Comparison of ENCODE assay signal across 24 cellular contexts in genomic region chr12:18799561-18799960, GRCh38.
DNase-seq lines count a peak whose midpoint lies in the region; ATAC-seq, FAIRE-seq and TF ChIP-seq lines count a peak whose summit lies in the region.
"Had no signal": no experiment of that assay in that cellular context is flagged by ENCODE, and none has a peak within 500 bp of the region (broad histone marks: within the 10 kb centered on the region; RNA-seq: fewer than 3 reads in every experiment).

No MANE protein-coding gene starts in this region.

- H3K4me3 ChIP-seq in PC-3 (ENCODE audit: low read length) (no peak overlapping the region), fibroblast of pulmonary artery (replicated peaks; ENCODE audit: low read depth, low read length) (no peak overlapping the region), sigmoid colon (no peak overlapping the region), kidney (ENCODE audit: low read length in 2 of 2) (peak overlapping the region in 1 of 2 donors; percentile 71), GM23338 (no peak overlapping the region)
- H3K4me3 ChIP-seq: BLaER1, lower lobe of right lung, MG63, PC-9, thoracic aorta had no signal

- H3K9ac ChIP-seq in PC-3 (ENCODE audit: low read length) = no peak overlapping the region
- H3K9ac ChIP-seq in kidney (ENCODE audit: low read length in 2 of 2) = no peak overlapping the region
- H3K9ac ChIP-seq: BLaER1 had no signal

- H3K9me3 ChIP-seq in PC-3 (ENCODE audit: low read length) (no peaks in the 10 kb centered on the region), sigmoid colon (no peaks in the 10 kb centered on the region), kidney (ENCODE audit: control insufficient read depth in 1 of 2, low read length in 2 of 2) (no peaks in the 10 kb centered on the region)
- H3K9me3 ChIP-seq: BLaER1, lower lobe of right lung, MG63, thoracic aorta had no signal

- TF ChIP-seq CTCF in PC-3 (conservative IDR thresholded peaks at IDR 0.05; ENCODE audit: low read depth, low read length) (no peak), fibroblast of pulmonary artery (IDR thresholded peaks at IDR 0.05; ENCODE audit: low read length, missing control alignments) (no peak), sigmoid colon (IDR thresholded peaks at IDR 0.05) (no peak), kidney (IDR thresholded peaks at IDR 0.05; ENCODE audit: borderline replicate concordance, extremely low read depth, insufficient read depth) (no peak), GM23338 (conservative IDR thresholded peaks at IDR 0.05; ENCODE audit: low read depth in 2 of 2) (no peak)

- FAIRE-seq in kidney (lab: Jason Lieb, UNC) = no peak
- FAIRE-seq: G401.6 had no signal

- no peaks in the 10 kb centered on the region for H3K27me3 ChIP-seq in PC-3 (ENCODE audit: low read length)
- no peaks in the 10 kb centered on the region for H3K27me3 ChIP-seq in sigmoid colon
- no peaks in the 10 kb centered on the region for H3K27me3 ChIP-seq in GM23338 (ENCODE audit: insufficient read depth)
- H3K27me3 ChIP-seq: BLaER1, MG63 had no signal

- H3K9me2 ChIP-seq in PC-3 (replicated peaks; ENCODE audit: low read length) = no peaks in the 10 kb centered on the region
- H3K9me2 ChIP-seq in GM23338 (ENCODE audit: insufficient read depth) = no peaks in the 10 kb centered on the region

- H3K79me2 ChIP-seq in PC-3 (ENCODE audit: low read length) = no peaks in the 10 kb centered on the region
- no peaks in the 10 kb centered on the region for H3K79me2 ChIP-seq in GM23338 (replicated peaks; ENCODE audit: insufficient read depth)

- intact Hi-C loops in PC-3 (cut with micrococcal nuclease) = no loop called here
- intact Hi-C loops in sigmoid colon (cut with DNase I) = loop anchor here (2.0 kb wide), 1 partner anchor 37 kb away; no protein-coding TSS in a partner anchor
- intact Hi-C loops in kidney (cut with DNase I) = no loop called here

- peaks cover 7% of the 10 kb centered on the region; the same call in 2 of the 3 replicates for H3K4me1 Mint-ChIP-seq in GM23338
- H3K4me1 Mint-ChIP-seq: stimulated activated naive B cell treated with anti-CD40 and anti-IgM and Interleukin-4, amounts not matched to agents 10 μg/mL and 1 μg/mL and 100 μg/mL, for 72 hours had no signal

- BruUV-seq in PC-3 (replicated peaks; lab: Mats Ljungman, UMichigan) = no TSS peak

- TF ChIP-seq POLR2A in sigmoid colon (IDR thresholded peaks at IDR 0.05) = no peak

- no peaks in the 10 kb centered on the region for H3K36me3 Mint-ChIP-seq in GM23338 (ENCODE audit: low read depth)
- H3K36me3 Mint-ChIP-seq: stimulated activated naive B cell treated with anti-CD40 and anti-IgM and Interleukin-4, amounts not matched to agents 10 μg/mL and 1 μg/mL and 100 μg/mL, for 72 hours had no signal

- no peaks in the 10 kb centered on the region; the same call in 2 of the 3 replicates for H3K9me3 Mint-ChIP-seq in GM23338
- H3K9me3 Mint-ChIP-seq: activated T-cell treated with anti-CD3 and anti-CD28 coated beads, Interleukin-2, amount 50 U/mL, for 4 hours; dendritic cell treated with granulocyte-macrophage colony-stimulating factor and Interleukin-4, amounts not matched to agents 40 ng/mL and 50 ng/mL, for 4 days; H9; stimulated activated naive B cell treated with anti-CD40 and anti-IgM and Interleukin-4, amounts not matched to agents 10 μg/mL and 1 μg/mL and 100 μg/mL, for 72 hours; T-helper 2 cell treated with Interferon-gamma antibody and Interleukin-4, amounts not matched to agents 5 μg/mL and 100 μg/mL, for 36 hours had no signal

- H3K27ac Mint-ChIP-seq in GM23338 = no peak overlapping the region
- H3K27ac Mint-ChIP-seq: activated CD8-positive, alpha-beta T cell treated with anti-CD3 and anti-CD28 coated beads, Interleukin-2, amount 10 ng/mL, durations not matched to agents 7 days and 5 days; dendritic cell treated with granulocyte-macrophage colony-stimulating factor and Interleukin-4, amounts not matched to agents 40 ng/mL and 50 ng/mL, for 4 days; H9; stimulated activated naive B cell treated with anti-CD40 and anti-IgM and Interleukin-4, amounts not matched to agents 10 μg/mL and 1 μg/mL and 100 μg/mL, for 72 hours; T-helper 2 cell treated with Interferon-gamma antibody and Interleukin-4, amounts not matched to agents 5 μg/mL and 100 μg/mL, for 36 hours had no signal

- POLR2A ChIA-PET in PC-3 (lab: Charles Lee; ENCODE audit: unreplicated experiment) = no interaction called here

- H3K36me3 ChIP-seq in PC-3 (ENCODE audit: low read depth, low read length) = no peaks in the 10 kb centered on the region
- no peaks in the 10 kb centered on the region for H3K36me3 ChIP-seq in sigmoid colon
- H3K36me3 ChIP-seq in kidney (ENCODE audit: control insufficient read depth in 1 of 2, insufficient read depth in 2 of 2, low read length in 2 of 2) = no peaks in the 10 kb centered on the region
- H3K36me3 ChIP-seq in GM23338 (ENCODE audit: insufficient read depth) = no peaks in the 10 kb centered on the region
- H3K36me3 ChIP-seq: BLaER1, lower lobe of right lung, MG63, thoracic aorta had no signal

- no peak for TF ChIP-seq EP300 in sigmoid colon (IDR thresholded peaks at IDR 0.05)

- DNase-seq in EL (peak; percentile 43), PC-3 (peak; percentile 11), fibroblast of pulmonary artery (ENCODE audit: low read depth) (peak; percentile 65), sigmoid colon (no peak), kidney (no peak), GM23338 (ENCODE audit: low spot score) (no peak)
- DNase-seq: activated CD4-positive, CD25-positive, alpha-beta regulatory T cell; activated CD8-positive, alpha-beta T cell treated with anti-CD3 and anti-CD28 coated beads, Interleukin-2, amount 10 ng/mL, durations not matched to agents 7 days and 5 days; activated naive CD4-positive, alpha-beta T cell treated with anti-CD3 and anti-CD28 coated beads, Interleukin-2, amount 50 U/mL, for 16 hours; activated T-cell treated with anti-CD3 and anti-CD28 coated beads, Interleukin-2, amount 50 U/mL, for 4 hours; H9; lower lobe of right lung; MG63; NCI-H146; NCI-H82; PC-9; stimulated activated naive B cell treated with anti-CD40 and anti-IgM and Interleukin-4, amounts not matched to agents 10 μg/mL and 1 μg/mL and 100 μg/mL, for 72 hours had no signal

- H3K27ac ChIP-seq in PC-3 (ENCODE audit: low read length) (no peak overlapping the region), sigmoid colon (peak overlapping the region; percentile 35 to 72 (median 58)), kidney (ENCODE audit: low read depth in 2 of 2, low read length in 2 of 2) (peak overlapping the region in 1 of 2 donors; percentile 1), GM23338 (ENCODE audit: low read depth) (no peak overlapping the region)
- H3K27ac ChIP-seq: BLaER1, lower lobe of right lung, PC-9 had no signal

- peak; percentile 29; the same call in 1 of the 2 replicates for ATAC-seq in PC-3
- no peak for ATAC-seq in HG03469 (IDR thresholded peaks at IDR 0.05; ENCODE audit: unreplicated experiment)
- ATAC-seq in GM23338 = no peak
- ATAC-seq: activated CD8-positive, alpha-beta T cell treated with anti-CD3 and anti-CD28 coated beads, Interleukin-2, amount 10 ng/mL, durations not matched to agents 7 days and 5 days; activated T-cell treated with anti-CD3 and anti-CD28 coated beads, Interleukin-2, amount 50 U/mL, for 4 hours; lower lobe of right lung; sciatic nerve; stimulated activated naive B cell treated with anti-CD40 and anti-IgM and Interleukin-4, amounts not matched to agents 10 μg/mL and 1 μg/mL and 100 μg/mL, for 72 hours had no signal

- CTCF ChIA-PET in PC-3 (lab: Charles Lee) = no interaction called here

- no peaks in the 10 kb centered on the region for H3K27me3 Mint-ChIP-seq in GM23338 (ENCODE audit: insufficient read depth, low read depth, poor library complexity)
- H3K27me3 Mint-ChIP-seq: dendritic cell treated with granulocyte-macrophage colony-stimulating factor and Interleukin-4, amounts not matched to agents 40 ng/mL and 50 ng/mL, for 4 days; stimulated activated naive B cell treated with anti-CD40 and anti-IgM and Interleukin-4, amounts not matched to agents 10 μg/mL and 1 μg/mL and 100 μg/mL, for 72 hours had no signal

- 63 to 69% methylated on average over 1 of the region's 1 CpG for WGBS in sigmoid colon, 2 donors

- H4K20me1 ChIP-seq in PC-3 (ENCODE audit: low read length) (no peaks in the 10 kb centered on the region), GM23338 (replicated peaks; ENCODE audit: insufficient read depth) (no peaks in the 10 kb centered on the region)
- H4K20me1 ChIP-seq: BLaER1 had no signal

- H3K4me3 Mint-ChIP-seq in GM23338 = no peak overlapping the region
- H3K4me3 Mint-ChIP-seq: activated CD8-positive, alpha-beta T cell treated with anti-CD3 and anti-CD28 coated beads, Interleukin-2, amount 10 ng/mL, durations not matched to agents 7 days and 5 days; activated T-cell treated with anti-CD3 and anti-CD28 coated beads, Interleukin-2, amount 50 U/mL, for 4 hours; dendritic cell treated with granulocyte-macrophage colony-stimulating factor and Interleukin-4, amounts not matched to agents 40 ng/mL and 50 ng/mL, for 4 days; H9; stimulated activated naive B cell treated with anti-CD40 and anti-IgM and Interleukin-4, amounts not matched to agents 10 μg/mL and 1 μg/mL and 100 μg/mL, for 72 hours; T-helper 2 cell treated with Interferon-gamma antibody and Interleukin-4, amounts not matched to agents 5 μg/mL and 100 μg/mL, for 36 hours had no signal

- H3K4me2 ChIP-seq in PC-3 (ENCODE audit: low read length) (no peak overlapping the region), GM23338 (no peak overlapping the region)
- H3K4me2 ChIP-seq: BLaER1, PC-9 had no signal

- H2AFZ ChIP-seq in PC-3 (ENCODE audit: low read length) (no peak overlapping the region), GM23338 (no peak overlapping the region)
- H2AFZ ChIP-seq: PC-9 had no signal

- no peaks in the 10 kb centered on the region for H3F3A ChIP-seq in PC-3 (ENCODE audit: low read length, unreplicated experiment)
- no peaks in the 10 kb centered on the region for H3F3A ChIP-seq in GM23338 (replicated peaks; ENCODE audit: low read depth)

- no peaks in the 10 kb centered on the region for H3K4me1 ChIP-seq in PC-3 (ENCODE audit: insufficient read depth, low read length)
- peaks cover 0 to 22% (median 19%) of the 10 kb centered on the region in 4 donors for H3K4me1 ChIP-seq in sigmoid colon
- peaks cover 0 to 3% of the 10 kb centered on the region in 2 donors for H3K4me1 ChIP-seq in kidney (ENCODE audit: control insufficient read depth in 1 of 2, insufficient read depth in 1 of 2, low read depth in 1 of 2, low read length in 2 of 2)
- no peaks in the 10 kb centered on the region for H3K4me1 ChIP-seq in GM23338 (ENCODE audit: insufficient read depth)
- H3K4me1 ChIP-seq: BLaER1, lower lobe of right lung had no signal

Comparison
In these comparisons a context has a peak if more than half of its experiments do, and no peak if none do; other contexts are left out.
1. DNase-seq: peak in EL (single experiment), PC-3 (single experiment) and fibroblast of pulmonary artery (single experiment); none in sigmoid colon (single experiment), kidney (single experiment) and GM23338 (single experiment).
2. H3K27ac ChIP-seq: peak in sigmoid colon (4 of 4); none in PC-3 (single experiment) and GM23338 (single experiment).